ENCODE assay signal across 16 cellular contexts in the genomic region with DNA sequence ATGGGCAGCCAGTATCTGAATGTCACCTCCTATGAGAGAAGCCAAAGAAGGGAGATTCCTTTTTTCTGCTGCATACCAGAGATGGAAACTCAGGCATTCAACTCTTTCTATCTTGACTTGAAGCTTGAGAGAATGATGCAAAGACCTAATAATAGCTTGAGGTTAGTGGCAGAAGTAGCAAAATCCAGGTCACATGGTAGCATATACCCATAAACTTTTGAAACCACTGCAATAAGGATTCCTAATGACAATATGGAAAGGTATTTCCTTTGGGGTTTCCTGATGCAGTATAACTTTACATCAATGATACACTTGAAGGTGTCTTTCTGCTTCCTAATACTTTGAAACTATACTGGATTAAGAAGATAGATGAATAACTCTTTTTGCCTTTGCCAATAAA.
DNase-seq lines count a peak whose midpoint lies in the region; ATAC-seq and TF ChIP-seq lines count a peak whose summit lies in the region.
"Had no signal": no experiment of that assay in that cellular context is flagged by ENCODE, and none has a peak within 500 bp of the region (broad histone marks: within the 10 kb centered on the region; RNA-seq: fewer than 3 reads in every experiment).

No MANE protein-coding gene starts in this region.

- H3K36me3 ChIP-seq in IMR-90 (ENCODE audit: control insufficient read depth, insufficient read depth, low read length): peaks cover 9% of the 10 kb centered on the region
- H3K36me3 ChIP-seq: colonic mucosa had no signal

- peak; percentile 40; the same call in 1 of the 2 replicates for ATAC-seq in IMR-90 (ENCODE audit: low read depth)
- no peak for ATAC-seq in HG03108 (IDR thresholded peaks at IDR 0.05; ENCODE audit: unreplicated experiment)
- ATAC-seq in GM21360 (IDR thresholded peaks at IDR 0.05; ENCODE audit: unreplicated experiment): no peak
- ATAC-seq: activated CD8-positive, alpha-beta memory T cell treated with anti-CD3 and anti-CD28 coated beads, Interleukin-2, amount 10 ng/mL, durations not matched to agents 7 days and 5 days; K562 had no signal

- intact Hi-C loops in IMR-90 (cut with micrococcal nuclease): no loop called here

- H3K4ac ChIP-seq in IMR-90 (ENCODE audit: low read depth, low read length): no peak overlapping the region

- H3K9ac ChIP-seq in IMR-90 (ENCODE audit: low read depth, low read length): no peak overlapping the region

- BruUV-seq in IMR-90 (replicated peaks; lab: Mats Ljungman, UMichigan): no TSS peak

- dilution Hi-C loops in IMR-90 (cut with HindIII; ENCODE audit: low sequenced_read_pairs, unreplicated experiment): no loop called here

- H3K27ac ChIP-seq in AG04450 (ENCODE audit: low read depth, low read length) (peak overlapping the region; percentile 34), IMR-90 (ENCODE audit: insufficient read depth, low read length) (no peak overlapping the region)
- H3K27ac ChIP-seq: colonic mucosa, SJCRH30, tibial nerve had no signal

- H2AK5ac ChIP-seq in IMR-90 (ENCODE audit: low read depth, low read length): no peak overlapping the region

- no peak overlapping the region for H3K4me2 ChIP-seq in IMR-90 (ENCODE audit: low read depth, low read length)

- peaks cover 4 to 17% of the 10 kb centered on the region in 2 experiments; a peak in 3 of 4 replicates for H3K79me1 ChIP-seq in IMR-90 (ENCODE audit: low read depth in 1 of 2, low read length in 2 of 2)

- no peak overlapping the region for H4K8ac ChIP-seq in IMR-90 (ENCODE audit: low read depth in 2 of 2, low read length in 2 of 2)

- H2BK5ac ChIP-seq in IMR-90 (ENCODE audit: low read depth, low read length, poor library complexity, severe bottlenecking): peak overlapping the region; percentile 69

- no peak for TF ChIP-seq POLR2A in IMR-90 (IDR thresholded peaks at IDR 0.05; ENCODE audit: low read depth, low read length)

- TF ChIP-seq CTCF in AG04450 (IDR thresholded peaks at IDR 0.05; ENCODE audit: low read depth, low read length) (no peak), IMR-90 (conservative IDR thresholded peaks at IDR 0.05; ENCODE audit: low read depth, low read length) (no peak), foreskin fibroblast (IDR thresholded peaks at IDR 0.05; ENCODE audit: low read depth, low read length) (no peak)

- H3K4me3 ChIP-seq in AG04450 (ENCODE audit: low read depth, low read length): no peak overlapping the region
- H3K4me3 ChIP-seq in IMR-90 (ENCODE audit: insufficient read depth, low read depth, low read length): no peak overlapping the region
- no peak overlapping the region for H3K4me3 ChIP-seq in foreskin fibroblast (ENCODE audit: low read depth in 1 of 2, low read length in 2 of 2)
- H3K4me3 ChIP-seq: colonic mucosa, K562, SJCRH30, tibial nerve had no signal

- no peak overlapping the region for H4K5ac ChIP-seq in IMR-90 (ENCODE audit: low read depth, low read length)

- peak overlapping the region; percentile 74; the same call in 1 of the 2 replicates for H3K23ac ChIP-seq in IMR-90 (ENCODE audit: low read depth, low read length)

- H3K9me1 ChIP-seq in IMR-90 (ENCODE audit: insufficient read depth, low read length): peaks cover 3% of the 10 kb centered on the region; the same call in 1 of the 2 replicates

- H3K14ac ChIP-seq in IMR-90 (replicated peaks; ENCODE audit: low read depth, low read length): no peak overlapping the region; the same call in 1 of the 2 replicates

- peak; percentile 65 for DNase-seq in AG04450 (ENCODE audit: low read depth, low spot score)
- peak; percentile 94 for DNase-seq in IMR-90
- DNase-seq in amniotic epithelial cell (ENCODE audit: low read depth): peak; percentile 69
- DNase-seq in foreskin fibroblast: peak; percentile 83 to 84
- no peak for DNase-seq in NCI-H1436 (lab: John Stamatoyannopoulos, UW)
- DNase-seq in NCI-H524 (lab: John Stamatoyannopoulos, UW): no peak
- DNase-seq: activated CD8-positive, alpha-beta memory T cell treated with anti-CD3 and anti-CD28 coated beads, Interleukin-2, amount 10 ng/mL, durations not matched to agents 7 days and 5 days; activated naive CD4-positive, alpha-beta T cell treated with anti-CD3 and anti-CD28 coated beads for 36 hours; colonic mucosa; NCI-H187 treated with DMSO at 0.1 percent for 48 hours; NCI-H748 treated with DMSO at 0.1 percent for 48 hours; SJCRH30 had no signal

- peak overlapping the region; percentile 73; the same call in 1 of the 2 replicates for H2BK120ac ChIP-seq in IMR-90 (ENCODE audit: low read depth, low read length)

- POLR2A ChIA-PET in AG04450 (lab: Yijun Ruan, JAX) (no interaction called here), IMR-90 (lab: Charles Lee; ENCODE audit: unreplicated experiment) (no interaction called here)

- H4K20me1 ChIP-seq in IMR-90 (ENCODE audit: insufficient read depth, low read length): no peaks in the 10 kb centered on the region

- CTCF ChIA-PET in AG04450 (lab: Charles Lee): no interaction called here
- CTCF ChIA-PET in IMR-90 (lab: Yijun Ruan, JAX): interaction anchor here (0.7 to 1.2 kb wide), 2 partner anchors 9 to 160 kb away, joined by 3 to 4 read pairs; no protein-coding TSS in a partner anchor

- in situ Hi-C loops in IMR-90 (cut with MboI; ENCODE audit: low sequenced_read_pairs): no loop called here

- H2BK15ac ChIP-seq in IMR-90 (ENCODE audit: low read depth, low read length): no peak overlapping the region

- H3K56ac ChIP-seq in IMR-90 (ENCODE audit: extremely low read depth, insufficient read depth, low read length): no peak overlapping the region

- H3K27me3 ChIP-seq in AG04450 (ENCODE audit: control insufficient read depth, insufficient read depth, low read length) (no peaks in the 10 kb centered on the region), IMR-90 (ENCODE audit: control insufficient read depth, insufficient read depth, low read length) (no peaks in the 10 kb centered on the region)
- H3K27me3 ChIP-seq: colonic mucosa, SJCRH30, tibial nerve had no signal

- H2AK9ac ChIP-seq in IMR-90 (replicated peaks; ENCODE audit: low read depth, low read length, poor library complexity): no peak overlapping the region

- H4K91ac ChIP-seq in IMR-90 (ENCODE audit: insufficient read depth, low read depth, low read length): no peak overlapping the region

- no peak overlapping the region for H3K18ac ChIP-seq in IMR-90 (ENCODE audit: low read depth, low read length)

- H2BK20ac ChIP-seq in IMR-90 (ENCODE audit: low read depth, low read length): no peak overlapping the region

- peaks cover 5% of the 10 kb centered on the region; the same call in 1 of the 2 replicates for H3K4me1 ChIP-seq in IMR-90 (ENCODE audit: control insufficient read depth, insufficient read depth, low read length)
- H3K4me1 ChIP-seq: colonic mucosa, SJCRH30, tibial nerve had no signal

- no peak overlapping the region for H2AFZ ChIP-seq in IMR-90 (replicated peaks; ENCODE audit: low read length, poor library complexity)

- H3K9me3 ChIP-seq in AG04450 (ENCODE audit: control insufficient read depth, insufficient read depth, low read length): no peaks in the 10 kb centered on the region
- no peaks in the 10 kb centered on the region for H3K9me3 ChIP-seq in IMR-90 (ENCODE audit: control insufficient read depth, insufficient read depth, low read length)
- H3K9me3 ChIP-seq: colonic mucosa, SJCRH30, tibial nerve had no signal

- no peak for TF ChIP-seq RAD21 in IMR-90 (IDR thresholded peaks at IDR 0.05; ENCODE audit: low read length)

TF ChIP-seq in IMR-90, 13 proteins besides CTCF, POLR2A, EP300 and RAD21:
- TF ChIP-seq, protein P1, sequence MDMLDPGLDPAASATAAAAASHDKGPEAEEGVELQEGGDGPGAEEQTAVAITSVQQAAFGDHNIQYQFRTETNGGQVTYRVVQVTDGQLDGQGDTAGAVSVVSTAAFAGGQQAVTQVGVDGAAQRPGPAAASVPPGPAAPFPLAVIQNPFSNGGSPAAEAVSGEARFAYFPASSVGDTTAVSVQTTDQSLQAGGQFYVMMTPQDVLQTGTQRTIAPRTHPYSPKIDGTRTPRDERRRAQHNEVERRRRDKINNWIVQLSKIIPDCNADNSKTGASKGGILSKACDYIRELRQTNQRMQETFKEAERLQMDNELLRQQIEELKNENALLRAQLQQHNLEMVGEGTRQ (IDR thresholded peaks at IDR 0.05; ENCODE audit: low read depth, low read length): peak; percentile 71; the same call in 1 of the 2 replicates
- TF ChIP-seq BHLHE40 (IDR thresholded peaks at IDR 0.05; ENCODE audit: low read depth, low read length) (no peak), MAZ (IDR thresholded peaks at IDR 0.05; ENCODE audit: borderline replicate concordance, low read depth, low read length) (no peak), CHD1 (IDR thresholded peaks at IDR 0.05; ENCODE audit: low read depth, low read length) (no peak), SMC3 (IDR thresholded peaks at IDR 0.05; ENCODE audit: low read depth, low read length) (no peak), NFE2L2 (IDR thresholded peaks at IDR 0.05; ENCODE audit: low read depth, low read length) (no peak), MXI1 (IDR thresholded peaks at IDR 0.05; ENCODE audit: borderline replicate concordance, low read depth, low read length) (no peak), RFX5 (IDR thresholded peaks at IDR 0.05; ENCODE audit: low read depth, low read length) (no peak), RCOR1 (IDR thresholded peaks at IDR 0.05; ENCODE audit: insufficient replicate concordance, low read length) (no peak), MAFK (IDR thresholded peaks at IDR 0.05; ENCODE audit: low read depth, low read length) (no peak), FOS (IDR thresholded peaks at IDR 0.05; ENCODE audit: low read depth, low read length) (no peak), CEBPB (IDR thresholded peaks at IDR 0.05; ENCODE audit: low read depth, low read length) (peak; percentile 86)
- TF ChIP-seq, protein P2, sequence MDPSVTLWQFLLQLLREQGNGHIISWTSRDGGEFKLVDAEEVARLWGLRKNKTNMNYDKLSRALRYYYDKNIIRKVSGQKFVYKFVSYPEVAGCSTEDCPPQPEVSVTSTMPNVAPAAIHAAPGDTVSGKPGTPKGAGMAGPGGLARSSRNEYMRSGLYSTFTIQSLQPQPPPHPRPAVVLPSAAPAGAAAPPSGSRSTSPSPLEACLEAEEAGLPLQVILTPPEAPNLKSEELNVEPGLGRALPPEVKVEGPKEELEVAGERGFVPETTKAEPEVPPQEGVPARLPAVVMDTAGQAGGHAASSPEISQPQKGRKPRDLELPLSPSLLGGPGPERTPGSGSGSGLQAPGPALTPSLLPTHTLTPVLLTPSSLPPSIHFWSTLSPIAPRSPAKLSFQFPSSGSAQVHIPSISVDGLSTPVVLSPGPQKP (IDR thresholded peaks at IDR 0.05; ENCODE audit: borderline replicate concordance, low read depth, low read length): no peak

Comparison
In these comparisons a context has a peak if more than half of its experiments do, and no peak if none do; other contexts are left out.
1. DNase-seq: peak in AG04450 (single experiment), IMR-90 (single experiment), amniotic epithelial cell (single experiment) and foreskin fibroblast (2 of 2); none in NCI-H1436 (single experiment) and NCI-H524 (0 of 2).